26 cellular contexts compared by ENCODE assay signal in the genomic region with DNA sequence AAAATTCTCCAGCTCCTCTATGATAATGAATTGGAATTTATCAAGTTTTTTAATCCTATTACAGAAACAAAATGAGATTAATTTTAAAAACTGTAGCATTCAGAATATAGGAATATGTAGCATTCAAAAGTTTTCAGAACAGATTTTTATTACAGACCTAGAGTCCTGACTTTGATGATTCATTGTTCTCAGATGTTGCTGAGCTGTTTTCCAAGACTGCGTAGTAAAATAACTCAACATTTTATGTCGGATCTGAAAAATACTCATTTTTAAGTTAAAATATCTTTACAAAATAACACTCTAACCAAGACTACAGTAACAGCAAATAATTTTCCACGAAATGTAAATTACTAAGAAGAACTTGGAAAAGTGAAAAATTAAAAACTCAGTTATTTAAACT.
"Had no signal": no experiment of that assay in that cellular context is flagged by ENCODE, and none has a peak within 500 bp of the region (broad histone marks: within the 10 kb centered on the region; RNA-seq: fewer than 3 reads in every experiment).

No MANE protein-coding gene starts in this region.

- H3K27me3 Mint-ChIP-seq: activated naive CD8-positive, alpha-beta T cell had no signal

- H3K9me3 ChIP-seq: adrenal gland, body of pancreas, colonic mucosa, left ventricle myocardium inferior, mucosa of descending colon, thoracic aorta, uterus had no signal

- H3K9me3 Mint-ChIP-seq: nephron had no signal

- H3K4me3 Mint-ChIP-seq: activated naive CD8-positive, alpha-beta T cell; nephron had no signal

- H3K4me1 Mint-ChIP-seq: nephron had no signal

- H3K4me1 ChIP-seq: adrenal gland, body of pancreas, colonic mucosa, uterus had no signal

- H3K27ac ChIP-seq: adrenal gland, body of pancreas, cardiac muscle cell, colonic mucosa, left ventricle myocardium inferior, thoracic aorta, uterus, VCaP had no signal

- ATAC-seq: body of pancreas; mucosa of descending colon; right cardiac atrium; stimulated activated naive CD8-positive, alpha-beta T cell treated with anti-CD3 and anti-CD28 coated beads, Interleukin-15, Interleukin-2, amounts not matched to agents 100 U/mL and 50 U/mL, for 24 hours had no signal

- H3K4me3 ChIP-seq: adrenal gland, body of pancreas, cardiac muscle cell, colonic mucosa, left ventricle myocardium inferior, lung, mucosa of descending colon, thoracic aorta, uterus had no signal

- H3K27ac Mint-ChIP-seq: activated naive CD8-positive, alpha-beta T cell; nephron had no signal

- DNase-seq: activated CD4-positive, alpha-beta T cell treated with anti-CD3 and anti-CD28 coated beads for 4 hours; activated CD4-positive, alpha-beta T cell treated with anti-CD3 and anti-CD28 coated beads, Interleukin-2, amount 50 U/mL, for 4 hours; activated effector memory CD4-positive, alpha-beta T cell treated with Interleukin-2 at 50 U/mL for 16 hours; activated naive CD4-positive, alpha-beta T cell treated with Interleukin-2 at 50 U/mL for 16 hours; activated T-cell treated with anti-CD3 and anti-CD28 coated beads for 4 hours; adrenal gland; aorta; body of pancreas; cerebellar nuclear complex; colonic mucosa; effector CD8-positive, alpha-beta T cell; islet precursor cell; left ventricle myocardium inferior; mucosa of descending colon; posterior cingulate gyrus; right cardiac atrium; stimulated activated CD4-positive, alpha-beta T cell treated with anti-CD3 and anti-CD28 coated beads, Interleukin-4, amount 100 ng/mL, for 1 hour; stimulated activated naive CD8-positive, alpha-beta T cell treated with anti-CD3 and anti-CD28 coated beads, Interleukin-15, Interleukin-2, amounts not matched to agents 100 U/mL and 50 U/mL, for 24 hours; trophoblast cell; uterus had no signal

- H3K27me3 ChIP-seq: adrenal gland, body of pancreas, cardiac muscle cell, colonic mucosa, uterus had no signal

- H3K36me3 ChIP-seq: adrenal gland, cardiac muscle cell, colonic mucosa, left ventricle myocardium inferior, thoracic aorta, uterus had no signal
